ENCODE assay signal across 9 cellular contexts in genomic region chr16:53913082-53913870, GRCh38.
A peak's percentile ranks its signal among the peaks of the same experiment; 100 is the strongest.
DNase-seq lines count a peak whose midpoint lies in the region; ATAC-seq and TF ChIP-seq lines count a peak whose summit lies in the region.
"Had no signal": no experiment of that assay in that cellular context is flagged by ENCODE, and none has a peak within 500 bp of the region (broad histone marks: within the 10 kb centered on the region; RNA-seq: fewer than 3 reads in every experiment).

No MANE protein-coding gene starts in this region.

- H3K9me3 ChIP-seq in CD4-positive, alpha-beta memory T cell (ENCODE audit: control insufficient read depth in 1 of 2, low read length in 2 of 2), result no peaks in the 10 kb centered on the region

- DNase-seq in CD4-positive, alpha-beta memory T cell, result peak in 2 of 5 donors; percentile 4 to 9
- peak; percentile 16 for DNase-seq in NCI-H1105 (lab: John Stamatoyannopoulos, UW)
- peak; percentile 95 to 97 for DNase-seq in cardiac fibroblast (ENCODE audit: low read depth in 2 of 2)
- DNase-seq in natural killer cell treated with Interleukin-12 subunit alpha and Interleukin-12 subunit beta and Interleukin-15 and Interleukin-18, amount 100 ng/mL, for 72 hours (ENCODE audit: low spot score), result peak; percentile 63
- DNase-seq in cerebellar nuclear complex (lab: John Stamatoyannopoulos, UW), result no peak
- no peak for DNase-seq in epidermal melanocyte (ENCODE audit: insufficient read length, low spot score)
- no peak for DNase-seq in NCI-H1436 treated with DMSO at 0.1 percent for 48 hours (lab: John Stamatoyannopoulos, UW)

- H3K27me3 ChIP-seq in CD4-positive, alpha-beta memory T cell (ENCODE audit: insufficient read depth, low read length), result no peaks in the 10 kb centered on the region

- no peak overlapping the region for H3K27ac ChIP-seq in CD4-positive, alpha-beta memory T cell (ENCODE audit: low read depth, low read length)
- H3K27ac ChIP-seq: KMS-11 had no signal

- H3K9me3 Mint-ChIP-seq in CD4-positive, alpha-beta memory T cell, result no peaks in the 10 kb centered on the region
- H3K9me3 Mint-ChIP-seq in natural killer cell treated with Interleukin-12 subunit alpha and Interleukin-12 subunit beta and Interleukin-15 and Interleukin-18, amount 100 ng/mL, for 72 hours, result no peaks in the 10 kb centered on the region

- H3K4me1 Mint-ChIP-seq in CD4-positive, alpha-beta memory T cell, result peaks cover 0 to 24% (median 12%) of the 10 kb centered on the region in 4 donors
- peaks cover 8 to 30% of the 10 kb centered on the region in 2 donors for H3K4me1 Mint-ChIP-seq in natural killer cell treated with Interleukin-12 subunit alpha and Interleukin-12 subunit beta and Interleukin-15 and Interleukin-18, amount 100 ng/mL, for 72 hours (ENCODE audit: low read depth in 2 of 2)

- peaks cover 0 to 9% of the 10 kb centered on the region in 2 donors for H3K36me3 Mint-ChIP-seq in CD4-positive, alpha-beta memory T cell
- H3K36me3 Mint-ChIP-seq in natural killer cell treated with Interleukin-12 subunit alpha and Interleukin-12 subunit beta and Interleukin-15 and Interleukin-18, amount 100 ng/mL, for 72 hours, result no peaks in the 10 kb centered on the region

- no peak for ATAC-seq in natural killer cell treated with Interleukin-12 subunit alpha and Interleukin-12 subunit beta and Interleukin-15 and Interleukin-18, amount 100 ng/mL, for 72 hours
- ATAC-seq in HG03342 (IDR thresholded peaks at IDR 0.05; ENCODE audit: unreplicated experiment), result no peak

- CTCF ChIA-PET in CD4-positive, alpha-beta memory T cell (lab: Charles Lee; ENCODE audit: partially characterized antibody), result no interaction called here

- H3K4me3 Mint-ChIP-seq in CD4-positive, alpha-beta memory T cell, result peak overlapping the region in 5 of 8 donors; percentile 26 to 52 (median 41)
- peak overlapping the region; percentile 17 for H3K4me3 Mint-ChIP-seq in natural killer cell treated with Interleukin-12 subunit alpha and Interleukin-12 subunit beta and Interleukin-15 and Interleukin-18, amount 100 ng/mL, for 72 hours

- TF ChIP-seq CTCF in cardiac fibroblast (IDR thresholded peaks at IDR 0.05; ENCODE audit: low read depth, low read length), result no peak

- H3K36me3 ChIP-seq in CD4-positive, alpha-beta memory T cell (ENCODE audit: insufficient read depth, low read length), result no peaks in the 10 kb centered on the region

- no peak overlapping the region for H3K4me3 ChIP-seq in CD4-positive, alpha-beta memory T cell (ENCODE audit: low read length in 2 of 2)
- H3K4me3 ChIP-seq in cardiac fibroblast (replicated peaks in 1 of 2; ENCODE audit: low read depth in 2 of 2, low read length in 2 of 2), result no peak overlapping the region

- POLR2A ChIA-PET in CD4-positive, alpha-beta memory T cell (lab: Charles Lee; ENCODE audit: partially characterized antibody), result no interaction called here

- intact Hi-C loops in CD4-positive, alpha-beta memory T cell (cut with micrococcal nuclease), result no loop called here

- H3K27me3 Mint-ChIP-seq in CD4-positive, alpha-beta memory T cell, result no peaks in the 10 kb centered on the region
- no peaks in the 10 kb centered on the region for H3K27me3 Mint-ChIP-seq in natural killer cell treated with Interleukin-12 subunit alpha and Interleukin-12 subunit beta and Interleukin-15 and Interleukin-18, amount 100 ng/mL, for 72 hours

- H3K27ac Mint-ChIP-seq in CD4-positive, alpha-beta memory T cell, result peak overlapping the region in 6 of 7 donors; percentile 30 to 56 (median 50)
- peak overlapping the region in 1 of 2 donors; percentile 73 for H3K27ac Mint-ChIP-seq in natural killer cell treated with Interleukin-12 subunit alpha and Interleukin-12 subunit beta and Interleukin-15 and Interleukin-18, amount 100 ng/mL, for 72 hours

- peaks cover 45% of the 10 kb centered on the region for H3K4me1 ChIP-seq in CD4-positive, alpha-beta memory T cell (ENCODE audit: insufficient read depth, low read length)

Comparison
In these comparisons a context has a peak if more than half of its experiments do, and no peak if none do; other contexts are left out.
1. DNase-seq: peak in NCI-H1105 (single experiment), cardiac fibroblast (2 of 2) and natural killer cell treated with Interleukin-12 subunit alpha and Interleukin-12 subunit beta and Interleukin-15 and Interleukin-18, amount 100 ng/mL, for 72 hours (single experiment); none in cerebellar nuclear complex (0 of 2), epidermal melanocyte (single experiment) and NCI-H1436 treated with DMSO at 0.1 percent for 48 hours (single experiment).